In genomic region chr22:21632237-21632895, GRCh38 we compare ENCODE assay signal across 1 cellular context.
TF ChIP-seq lines count a peak whose summit lies in the region.

A gene with protein sequence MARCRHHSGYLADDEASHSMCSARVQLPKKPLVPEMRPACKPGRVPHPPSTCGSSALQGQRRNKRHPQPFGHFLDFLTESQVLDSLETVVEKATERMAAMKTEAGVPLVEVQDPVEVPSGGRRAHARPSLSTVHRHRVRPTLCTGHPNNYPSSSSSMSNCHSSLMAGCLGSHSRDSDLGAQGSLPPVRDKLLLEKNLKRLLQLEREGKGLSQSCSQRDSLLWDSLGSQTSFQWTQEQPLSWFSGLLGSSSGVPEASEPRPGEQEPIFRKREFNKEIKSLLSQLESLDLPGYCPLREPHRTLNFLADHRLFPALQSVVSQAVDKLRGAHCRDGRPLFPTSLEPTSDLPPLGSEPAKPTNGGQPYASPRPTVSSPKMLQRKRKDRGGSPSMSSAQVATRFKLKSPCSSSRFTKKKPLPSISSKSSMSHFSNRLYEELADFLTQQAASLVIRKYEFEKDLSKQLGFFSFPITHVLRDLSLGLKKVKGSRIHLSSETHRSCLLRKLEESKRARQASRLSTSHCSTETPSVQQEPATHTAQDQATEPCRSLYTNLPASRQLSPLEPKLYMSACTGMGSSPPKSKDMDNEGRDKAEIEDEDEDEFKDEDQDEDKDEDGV (plus strand): TSS chr22:21632760. CDS start chr22:21633182, 422 bp downstream.

TF ChIP-seq in K562, 482 proteins besides CTCF, POLR2A, EP300 and RAD21 (continued from another document):
- TF ChIP-seq, protein P1, sequence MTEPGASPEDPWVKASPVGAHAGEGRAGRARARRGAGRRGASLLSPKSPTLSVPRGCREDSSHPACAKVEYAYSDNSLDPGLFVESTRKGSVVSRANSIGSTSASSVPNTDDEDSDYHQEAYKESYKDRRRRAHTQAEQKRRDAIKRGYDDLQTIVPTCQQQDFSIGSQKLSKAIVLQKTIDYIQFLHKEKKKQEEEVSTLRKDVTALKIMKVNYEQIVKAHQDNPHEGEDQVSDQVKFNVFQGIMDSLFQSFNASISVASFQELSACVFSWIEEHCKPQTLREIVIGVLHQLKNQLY (CRISPR knock-in tag; conservative IDR thresholded peaks at IDR 0.05): peak in 1 of 2 experiments; percentile 91; a peak in 1 of 4 replicates
- TF ChIP-seq, protein P2, sequence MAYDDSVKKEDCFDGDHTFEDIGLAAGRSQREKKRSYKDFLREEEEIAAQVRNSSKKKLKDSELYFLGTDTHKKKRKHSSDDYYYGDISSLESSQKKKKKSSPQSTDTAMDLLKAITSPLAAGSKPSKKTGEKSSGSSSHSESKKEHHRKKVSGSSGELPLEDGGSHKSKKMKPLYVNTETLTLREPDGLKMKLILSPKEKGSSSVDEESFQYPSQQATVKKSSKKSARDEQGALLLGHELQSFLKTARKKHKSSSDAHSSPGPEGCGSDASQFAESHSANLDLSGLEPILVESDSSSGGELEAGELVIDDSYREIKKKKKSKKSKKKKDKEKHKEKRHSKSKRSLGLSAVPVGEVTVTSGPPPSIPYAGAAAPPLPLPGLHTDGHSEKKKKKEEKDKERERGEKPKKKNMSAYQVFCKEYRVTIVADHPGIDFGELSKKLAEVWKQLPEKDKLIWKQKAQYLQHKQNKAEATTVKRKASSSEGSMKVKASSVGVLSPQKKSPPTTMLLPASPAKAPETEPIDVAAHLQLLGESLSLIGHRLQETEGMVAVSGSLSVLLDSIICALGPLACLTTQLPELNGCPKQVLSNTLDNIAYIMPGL (CRISPR knock-in tag; IDR thresholded peaks at IDR 0.05): peak; percentile 40; the same call in 1 of the 2 replicates
- no peak for TF ChIP-seq E2F6 (IDR thresholded peaks at IDR 0.05; ENCODE audit: borderline replicate concordance in 1 of 2, extremely low read depth in 1 of 2, insufficient read depth in 1 of 2, insufficient read length in 1 of 2, low read depth in 1 of 2, low read length in 1 of 2, poor library complexity in 1 of 2, severe bottlenecking in 1 of 2)
- TF ChIP-seq ZC3H11A (IDR thresholded peaks at IDR 0.05; ENCODE audit: low read depth, low read length): peak; percentile 69
- no peak for TF ChIP-seq ILF3 (IDR thresholded peaks at IDR 0.05; ENCODE audit: borderline replicate concordance)
- peak; percentile 74 for TF ChIP-seq CHD2 (IDR thresholded peaks at IDR 0.05; ENCODE audit: low read depth, low read length)
- no peak for TF ChIP-seq ZNF354B (CRISPR knock-in tag; IDR thresholded peaks at IDR 0.05)
- 0 out of 2 replicates have a peak, but pooled peaks have one; percentile 1 for TF ChIP-seq SMC3 (conservative IDR thresholded peaks at IDR 0.05; ENCODE audit: insufficient read depth, low read depth, low read length)
- TF ChIP-seq ZMIZ1 (IDR thresholded peaks at IDR 0.05; ENCODE audit: low read depth in 2 of 2, low read length in 2 of 2): peak in 1 of 2 experiments; percentile 85; a peak in 2 of 4 replicates
- no peak for TF ChIP-seq ATF3 (IDR thresholded peaks at IDR 0.05)
- TF ChIP-seq ATF3 (CRISPR knock-in tag; conservative IDR thresholded peaks at IDR 0.05): peak; percentile 97
- TF ChIP-seq, protein P3, sequence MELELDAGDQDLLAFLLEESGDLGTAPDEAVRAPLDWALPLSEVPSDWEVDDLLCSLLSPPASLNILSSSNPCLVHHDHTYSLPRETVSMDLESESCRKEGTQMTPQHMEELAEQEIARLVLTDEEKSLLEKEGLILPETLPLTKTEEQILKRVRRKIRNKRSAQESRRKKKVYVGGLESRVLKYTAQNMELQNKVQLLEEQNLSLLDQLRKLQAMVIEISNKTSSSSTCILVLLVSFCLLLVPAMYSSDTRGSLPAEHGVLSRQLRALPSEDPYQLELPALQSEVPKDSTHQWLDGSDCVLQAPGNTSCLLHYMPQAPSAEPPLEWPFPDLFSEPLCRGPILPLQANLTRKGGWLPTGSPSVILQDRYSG (tag; conservative IDR thresholded peaks at IDR 0.05; ENCODE audit: low read depth): no peak
- TF ChIP-seq, protein P4, sequence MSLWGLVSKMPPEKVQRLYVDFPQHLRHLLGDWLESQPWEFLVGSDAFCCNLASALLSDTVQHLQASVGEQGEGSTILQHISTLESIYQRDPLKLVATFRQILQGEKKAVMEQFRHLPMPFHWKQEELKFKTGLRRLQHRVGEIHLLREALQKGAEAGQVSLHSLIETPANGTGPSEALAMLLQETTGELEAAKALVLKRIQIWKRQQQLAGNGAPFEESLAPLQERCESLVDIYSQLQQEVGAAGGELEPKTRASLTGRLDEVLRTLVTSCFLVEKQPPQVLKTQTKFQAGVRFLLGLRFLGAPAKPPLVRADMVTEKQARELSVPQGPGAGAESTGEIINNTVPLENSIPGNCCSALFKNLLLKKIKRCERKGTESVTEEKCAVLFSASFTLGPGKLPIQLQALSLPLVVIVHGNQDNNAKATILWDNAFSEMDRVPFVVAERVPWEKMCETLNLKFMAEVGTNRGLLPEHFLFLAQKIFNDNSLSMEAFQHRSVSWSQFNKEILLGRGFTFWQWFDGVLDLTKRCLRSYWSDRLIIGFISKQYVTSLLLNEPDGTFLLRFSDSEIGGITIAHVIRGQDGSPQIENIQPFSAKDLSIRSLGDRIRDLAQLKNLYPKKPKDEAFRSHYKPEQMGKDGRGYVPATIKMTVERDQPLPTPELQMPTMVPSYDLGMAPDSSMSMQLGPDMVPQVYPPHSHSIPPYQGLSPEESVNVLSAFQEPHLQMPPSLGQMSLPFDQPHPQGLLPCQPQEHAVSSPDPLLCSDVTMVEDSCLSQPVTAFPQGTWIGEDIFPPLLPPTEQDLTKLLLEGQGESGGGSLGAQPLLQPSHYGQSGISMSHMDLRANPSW (CRISPR knock-in tag; IDR thresholded peaks at IDR 0.05): peak; percentile 98
- TF ChIP-seq FOXM1 (IDR thresholded peaks at IDR 0.05; ENCODE audit: low read depth): no peak
- TF ChIP-seq FOXM1 (CRISPR knock-in tag; IDR thresholded peaks at IDR 0.05; ENCODE audit: low read depth): no peak
- TF ChIP-seq, protein P5, sequence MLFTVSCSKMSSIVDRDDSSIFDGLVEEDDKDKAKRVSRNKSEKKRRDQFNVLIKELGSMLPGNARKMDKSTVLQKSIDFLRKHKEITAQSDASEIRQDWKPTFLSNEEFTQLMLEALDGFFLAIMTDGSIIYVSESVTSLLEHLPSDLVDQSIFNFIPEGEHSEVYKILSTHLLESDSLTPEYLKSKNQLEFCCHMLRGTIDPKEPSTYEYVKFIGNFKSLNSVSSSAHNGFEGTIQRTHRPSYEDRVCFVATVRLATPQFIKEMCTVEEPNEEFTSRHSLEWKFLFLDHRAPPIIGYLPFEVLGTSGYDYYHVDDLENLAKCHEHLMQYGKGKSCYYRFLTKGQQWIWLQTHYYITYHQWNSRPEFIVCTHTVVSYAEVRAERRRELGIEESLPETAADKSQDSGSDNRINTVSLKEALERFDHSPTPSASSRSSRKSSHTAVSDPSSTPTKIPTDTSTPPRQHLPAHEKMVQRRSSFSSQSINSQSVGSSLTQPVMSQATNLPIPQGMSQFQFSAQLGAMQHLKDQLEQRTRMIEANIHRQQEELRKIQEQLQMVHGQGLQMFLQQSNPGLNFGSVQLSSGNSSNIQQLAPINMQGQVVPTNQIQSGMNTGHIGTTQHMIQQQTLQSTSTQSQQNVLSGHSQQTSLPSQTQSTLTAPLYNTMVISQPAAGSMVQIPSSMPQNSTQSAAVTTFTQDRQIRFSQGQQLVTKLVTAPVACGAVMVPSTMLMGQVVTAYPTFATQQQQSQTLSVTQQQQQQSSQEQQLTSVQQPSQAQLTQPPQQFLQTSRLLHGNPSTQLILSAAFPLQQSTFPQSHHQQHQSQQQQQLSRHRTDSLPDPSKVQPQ (CRISPR knock-in tag; IDR thresholded peaks at IDR 0.05; ENCODE audit: borderline replicate concordance): no peak
- TF ChIP-seq JUND (IDR thresholded peaks at IDR 0.05; ENCODE audit: borderline replicate concordance, low read depth, low read length): peak; percentile 87
- no peak for TF ChIP-seq JUND (tag; IDR thresholded peaks at IDR 0.05; ENCODE audit: borderline replicate concordance, low read depth, low read length)
- TF ChIP-seq HCFC1 (IDR thresholded peaks at IDR 0.05; ENCODE audit: low read depth, low read length): peak; percentile 63
- no peak for TF ChIP-seq ZNF764 (CRISPR knock-in tag; IDR thresholded peaks at IDR 0.05; ENCODE audit: low read depth)
- TF ChIP-seq E2F1 (CRISPR knock-in tag; IDR thresholded peaks at IDR 0.05): peak; percentile 97
- peak; percentile 80 to 89; a peak in 3 of 4 replicates for TF ChIP-seq TBL1XR1 (IDR thresholded peaks at IDR 0.05; ENCODE audit: low read length in 2 of 2)
- no peak for TF ChIP-seq ZNF445 (CRISPR knock-in tag; IDR thresholded peaks at IDR 0.05; ENCODE audit: low read depth)
- TF ChIP-seq MXI1 (IDR thresholded peaks at IDR 0.05; ENCODE audit: low read depth, low read length): peak; percentile 85
- TF ChIP-seq RFX5 (IDR thresholded peaks at IDR 0.05; ENCODE audit: low read depth, low read length): peak; percentile 73; the same call in 1 of the 2 replicates
- peak; percentile 67 for TF ChIP-seq BHLHE40 (IDR thresholded peaks at IDR 0.05; ENCODE audit: low read length)
- peak; percentile 86; the same call in 1 of the 2 replicates for TF ChIP-seq POLR2AphosphoS2 (IDR thresholded peaks at IDR 0.05; ENCODE audit: low read length)
- no peak for TF ChIP-seq SIN3A (IDR thresholded peaks at IDR 0.05; ENCODE audit: borderline replicate concordance in 2 of 2, control insufficient read depth in 1 of 2, low read depth in 2 of 2, low read length in 2 of 2)
- peak; percentile 47 for TF ChIP-seq MAFK (IDR thresholded peaks at IDR 0.05; ENCODE audit: low read length)
